Comparison of ENCODE assay signal across 8 cellular contexts in the genomic region with DNA sequence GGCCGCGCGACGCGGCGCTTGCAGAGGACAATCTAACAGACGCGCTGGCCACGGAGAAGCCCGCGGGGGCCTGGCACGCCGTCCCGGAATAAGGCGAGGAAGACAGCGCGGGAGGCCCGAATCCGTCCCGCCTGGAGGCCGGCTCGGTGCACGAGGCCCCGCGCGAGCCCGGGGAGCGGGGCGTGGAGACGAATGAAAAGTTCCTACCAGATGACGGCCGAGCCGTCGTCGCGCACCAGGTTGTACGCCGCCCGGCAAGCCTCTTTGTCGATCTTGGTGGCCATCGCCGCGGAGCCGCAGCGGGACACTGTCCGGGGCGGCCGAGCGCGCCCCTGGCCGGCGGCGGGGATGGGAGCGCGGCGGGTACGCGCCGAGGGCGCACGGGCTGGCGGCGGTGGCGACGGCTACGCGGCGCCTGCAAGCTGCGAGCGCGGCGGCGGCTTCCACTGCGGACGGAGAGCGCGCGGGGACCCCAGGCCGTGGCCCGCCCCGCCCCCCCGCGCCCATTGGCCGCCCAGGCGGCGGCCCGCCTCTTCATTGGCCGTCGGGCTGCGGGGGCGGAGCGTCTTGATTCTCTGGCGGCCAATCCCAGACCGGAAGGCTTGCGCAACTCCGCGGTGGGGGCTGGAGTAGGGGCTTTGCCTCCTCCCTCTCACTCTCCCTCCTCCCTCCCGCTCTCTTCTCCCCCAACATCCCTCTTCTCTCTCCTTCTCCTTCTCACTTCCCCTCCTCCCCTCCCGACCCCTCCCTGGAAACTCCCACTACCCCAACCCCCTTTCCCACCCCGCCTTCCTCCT. TPM values are rescaled to one million over a fixed set of nuclear protein-coding genes. Genes with fewer than 3 reads are reported as not detected.
DNase-seq lines count a peak whose midpoint lies in the region; ATAC-seq, FAIRE-seq and TF ChIP-seq lines count a peak whose summit lies in the region.

Gene COTL1, minus strand, starts transcription at position 448 of the 797 bp plus-strand sequence. Its CDS starts 164 bp downstream, at position 284.

- no TSS peak for BruUV-seq in HepG2 (replicated peaks; lab: Mats Ljungman, UMichigan)

- peaks cover 50% of the 10 kb centered on the region for H3K36me3 Mint-ChIP-seq in dendritic cell treated with granulocyte-macrophage colony-stimulating factor and Interleukin-4, amounts not matched to agents 40 ng/mL and 50 ng/mL, for 4 days (ENCODE audit: low read depth)

- H3K9ac ChIP-seq in BLaER1 (peak within 1 kb of the TSS; percentile 81), HepG2 (ENCODE audit: insufficient read depth, low read depth, low read length) (peak within 1 kb of the TSS; percentile 53; the same call in 1 of the 2 replicates)

- H3K4me3 ChIP-seq in BLaER1 (peak within 1 kb of the TSS; percentile 85), HepG2 (replicated peaks in 1 of 3; ENCODE audit: insufficient read depth in 1 of 3, low read depth in 2 of 3, low read length in 3 of 3) (peak within 1 kb of the TSS; percentile 76 to 89 (median 85))

- intact Hi-C loops in dendritic cell treated with granulocyte-macrophage colony-stimulating factor and Interleukin-4, amounts not matched to agents 40 ng/mL and 50 ng/mL, for 4 days (cut with micrococcal nuclease), result loop anchor here (2.0 to 5.0 kb wide), 2 partner anchors 31 to 56 kb away; no protein-coding TSS in a partner anchor
- intact Hi-C loops in HepG2 (cut with micrococcal nuclease; ENCODE audit: unreplicated experiment), result no loop called here

- no peaks in the 10 kb centered on the region for H3K9me3 Mint-ChIP-seq in dendritic cell treated with granulocyte-macrophage colony-stimulating factor and Interleukin-4, amounts not matched to agents 40 ng/mL and 50 ng/mL, for 4 days

- POLR2A ChIA-PET in HepG2 (lab: Yijun Ruan, JAX), result no interaction called here

- H3K9me3 ChIP-seq in BLaER1 (no peaks in the 10 kb centered on the region), HepG2 (ENCODE audit: low read length) (no peaks in the 10 kb centered on the region)

- peak within 1 kb of the TSS; percentile 94 for H3K27ac Mint-ChIP-seq in dendritic cell treated with granulocyte-macrophage colony-stimulating factor and Interleukin-4, amounts not matched to agents 40 ng/mL and 50 ng/mL, for 4 days

- in situ Hi-C loops in HepG2 (cut with HindIII; ENCODE audit: extremely low pct_ligation_motif_present, low pct_unique_long_range_greater_than_20kb), result no loop called here

- WGBS in HepG2 (ENCODE audit: low lambda C conversion rate), result 2% methylated on average over 14 of the region's 100 CpGs

- no peaks in the 10 kb centered on the region; the same call in 1 of the 2 replicates for H3K36me3 ChIP-seq in BLaER1
- peaks cover 0 to 1% of the 10 kb centered on the region in 2 experiments; a peak in 2 of 5 replicates for H3K36me3 ChIP-seq in HepG2 (replicated peaks in 1 of 2; ENCODE audit: control insufficient read depth in 1 of 2, insufficient read depth in 2 of 2, low read length in 2 of 2)

- H3K4me2 ChIP-seq in BLaER1 (peak within 1 kb of the TSS; percentile 100), HepG2 (ENCODE audit: low read depth, low read length) (peak within 1 kb of the TSS; percentile 94)

- TF ChIP-seq EP300 in HepG2 (IDR thresholded peaks at IDR 0.05; ENCODE audit: low read depth in 2 of 2, low read length in 2 of 2) (no peak; a peak in 1 of 4 replicates), HepG2 (CRISPR knock-in tag; IDR thresholded peaks at IDR 0.05; ENCODE audit: borderline replicate concordance) (no peak)

- peak; percentile 32; the same call in 1 of the 2 replicates for TF ChIP-seq RAD21 in HepG2 (CRISPR knock-in tag; IDR thresholded peaks at IDR 0.05)

- peak in 1 of 2 experiments; percentile 58; a peak in 1 of 4 replicates for TF ChIP-seq POLR2A in HepG2 (IDR thresholded peaks at IDR 0.05; ENCODE audit: insufficient read depth in 1 of 2, low read depth in 2 of 2, low read length in 2 of 2)

- TF ChIP-seq CTCF in HepG2 (CRISPR knock-in tag; IDR thresholded peaks at IDR 0.05), result no peak

- FAIRE-seq in HepG2 (lab: Jason Lieb, UNC), result peak; percentile 4

- peaks cover 19% of the 10 kb centered on the region for H3K27me3 ChIP-seq in BLaER1
- no peaks in the 10 kb centered on the region; a peak in 1 of 5 replicates for H3K27me3 ChIP-seq in HepG2 (ENCODE audit: control insufficient read depth in 1 of 2, insufficient read depth in 2 of 2, low read length in 2 of 2)

- H3K4me1 ChIP-seq in BLaER1 (peaks cover 68% of the 10 kb centered on the region), HepG2 (ENCODE audit: insufficient read depth, low read length) (peaks cover 52% of the 10 kb centered on the region)

- H2AFZ ChIP-seq in HepG2 (ENCODE audit: low read length), result no peak within 1 kb of the TSS

- no peaks in the 10 kb centered on the region for H3K27me3 Mint-ChIP-seq in dendritic cell treated with granulocyte-macrophage colony-stimulating factor and Interleukin-4, amounts not matched to agents 40 ng/mL and 50 ng/mL, for 4 days

- H4K20me1 ChIP-seq in BLaER1, result peaks cover 36% of the 10 kb centered on the region; the same call in 1 of the 2 replicates
- H4K20me1 ChIP-seq in HepG2 (ENCODE audit: insufficient read depth, low read length), result no peaks in the 10 kb centered on the region; the same call in 1 of the 2 replicates

- peaks cover 60% of the 10 kb centered on the region for H3K4me1 Mint-ChIP-seq in dendritic cell treated with granulocyte-macrophage colony-stimulating factor and Interleukin-4, amounts not matched to agents 40 ng/mL and 50 ng/mL, for 4 days (ENCODE audit: low read depth)

- ATAC-seq in GM19328 (IDR thresholded peaks at IDR 0.05; ENCODE audit: unreplicated experiment), result peak; percentile 70
- ATAC-seq in HG03520 (IDR thresholded peaks at IDR 0.05; ENCODE audit: unreplicated experiment), result peak; percentile 81
- peak; percentile 76 for ATAC-seq in HepG2

- no peaks in the 10 kb centered on the region for H3K79me2 ChIP-seq in HepG2 (ENCODE audit: insufficient read depth, low read length)

- peak within 1 kb of the TSS; percentile 62 for H3K27ac ChIP-seq in BLaER1
- no peak within 1 kb of the TSS for H3K27ac ChIP-seq in HepG2 (ENCODE audit: extremely low read length, insufficient read depth, low read length)

- peak; percentile 94 for DNase-seq in NCI-H748 (lab: John Stamatoyannopoulos, UW; ENCODE audit: unreplicated experiment)
- DNase-seq in activated CD4-positive, alpha-beta T cell treated with anti-CD3 and anti-CD28 coated beads, Interleukin-2, amount 50 U/mL, for 1 hour, result peak; percentile 94
- peak; percentile 87 for DNase-seq in HepG2 (ENCODE audit: low spot score)
- peak; percentile 91 to 92 for DNase-seq in stimulated activated CD4-positive, alpha-beta T cell treated with anti-CD3 and anti-CD28 coated beads, Interleukin-2, amount 100 ng/mL, for 48 hours

- H3K4me3 Mint-ChIP-seq in dendritic cell treated with granulocyte-macrophage colony-stimulating factor and Interleukin-4, amounts not matched to agents 40 ng/mL and 50 ng/mL, for 4 days, result peak within 1 kb of the TSS; percentile 91

- CTCF ChIA-PET in HepG2 (lab: Yijun Ruan, JAX; ENCODE audit: low intra/inter-chr PET ratio, low total read pairs), result no interaction called here

TF ChIP-seq in HepG2, 621 proteins besides CTCF, POLR2A, EP300 and RAD21 (continues in another document):
- TF ChIP-seq DRAP1 (CRISPR knock-in tag; IDR thresholded peaks at IDR 0.05), result peak; percentile 41; the same call in 1 of the 2 replicates
- TF ChIP-seq, protein P1, sequence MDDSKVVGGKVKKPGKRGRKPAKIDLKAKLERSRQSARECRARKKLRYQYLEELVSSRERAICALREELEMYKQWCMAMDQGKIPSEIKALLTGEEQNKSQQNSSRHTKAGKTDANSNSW (CRISPR knock-in tag; IDR thresholded peaks at IDR 0.05; ENCODE audit: borderline replicate concordance), result no peak
- peak; percentile 20; the same call in 1 of the 2 replicates for TF ChIP-seq FOXA3 (CRISPR knock-in tag; IDR thresholded peaks at IDR 0.05)
- peak; percentile 75 for TF ChIP-seq GABPB1 (CRISPR knock-in tag; IDR thresholded peaks at IDR 0.05)
- TF ChIP-seq DNMT1 (CRISPR knock-in tag; IDR thresholded peaks at IDR 0.05), result no peak
- no peak for TF ChIP-seq NFATC3 (CRISPR knock-in tag; IDR thresholded peaks at IDR 0.05)
- no peak for TF ChIP-seq HNF4G (IDR thresholded peaks at IDR 0.05; ENCODE audit: borderline replicate concordance, low read depth, low read length)
- no peak for TF ChIP-seq HNF4G (CRISPR knock-in tag; IDR thresholded peaks at IDR 0.05; ENCODE audit: borderline replicate concordance, low read depth)
- peak; percentile 55; the same call in 1 of the 2 replicates for TF ChIP-seq ZSCAN21 (CRISPR knock-in tag; IDR thresholded peaks at IDR 0.05; ENCODE audit: borderline replicate concordance)
- no peak for TF ChIP-seq ZNF567 (CRISPR knock-in tag; IDR thresholded peaks at IDR 0.05; ENCODE audit: borderline replicate concordance)
- no peak for TF ChIP-seq MTF1 (CRISPR knock-in tag; IDR thresholded peaks at IDR 0.05)

RNA-seq across cellular contexts. Expression of gene COTL1, which starts in this region (rescaled TPM):
- total RNA-seq in HepG2 (2016; rRNA removed; fragmentation: Illumina TruSeq; extraction: Trizol), result 8.6 and 8.7 TPM in 2 replicates
- 5.8 and 8.7 TPM in 2 replicates for total RNA-seq in HepG2 (2016; cell fraction: cytosol; rRNA removed; fragmentation: Illumina TruSeq; extraction: Trizol; ENCODE audit: low read depth)
- 7.3 and 9.2 TPM in 2 replicates for total RNA-seq in HepG2 (2016; cell fraction: insoluble cytoplasmic fraction; rRNA removed; fragmentation: Illumina TruSeq; extraction: Trizol)
- 14.0 and 18.2 TPM in 2 replicates for total RNA-seq in HepG2 (2016; cell fraction: membrane; rRNA removed; fragmentation: Illumina TruSeq; extraction: Trizol)
- total RNA-seq in HepG2 (2016; cell fraction: nucleus; rRNA removed; fragmentation: Illumina TruSeq; extraction: Trizol), result 3.7 and 4.3 TPM in 2 replicates
- 9.7 and 16.9 TPM in 2 replicates for polyA plus RNA-seq in HepG2 (2011; rRNA removed)
- 8.5 and 16.0 TPM in 2 replicates for polyA plus RNA-seq in HepG2 (2011; cell fraction: cytosol; rRNA removed)
- 5.1 and 7.3 TPM in 2 replicates for polyA plus RNA-seq in HepG2 (2011; cell fraction: nucleus; rRNA removed)
- 8.5 and 17.2 TPM in 2 replicates for polyA plus RNA-seq in HepG2 (2012)
- polyA plus RNA-seq in HepG2 (2016; cell fraction: cytosol; fragmentation: Illumina TruSeq; extraction: Trizol; ENCODE audit: low read depth), result 15.3 and 18.5 TPM in 2 replicates
- 17.5 and 21.2 TPM in 2 replicates for polyA plus RNA-seq in HepG2 (2016; cell fraction: insoluble cytoplasmic fraction; fragmentation: Illumina TruSeq; extraction: Trizol; ENCODE audit: low read depth)
- 23.1 and 28.6 TPM in 2 replicates for polyA plus RNA-seq in HepG2 (2016; cell fraction: membrane; fragmentation: Illumina TruSeq; extraction: Trizol; ENCODE audit: low read depth)
- 10.8 and 11.4 TPM in 2 replicates for polyA plus RNA-seq in HepG2 (2016; cell fraction: nucleus; fragmentation: Illumina TruSeq; extraction: Trizol; ENCODE audit: insufficient read depth, low read depth)
- 13.8 and 51.4 TPM in 2 replicates for polyA minus RNA-seq in HepG2 (2011; rRNA and poly(A)+ RNA removed; ENCODE audit: low replicate concordance)
- 3.7 and 9.1 TPM in 2 replicates for polyA minus RNA-seq in HepG2 (2011; cell fraction: cytosol; rRNA and poly(A)+ RNA removed)
- polyA minus RNA-seq in HepG2 (2011; cell fraction: nucleus; rRNA and poly(A)+ RNA removed), result 3.7 and 4.8 TPM in 2 replicates
